1 cellular context compared by ENCODE assay signal in genomic region chr16:73048292-73049050, GRCh38.
A peak's percentile ranks its signal among the peaks of the same experiment; 100 is the strongest.
TF ChIP-seq lines count a peak whose summit lies in the region.

No MANE protein-coding gene starts in this region.

TF ChIP-seq in HepG2, 621 proteins besides CTCF, POLR2A, EP300 and RAD21 (continued from another document):
- TF ChIP-seq EHMT2 (IDR thresholded peaks at IDR 0.05; ENCODE audit: borderline replicate concordance, low read depth, low read length) = no peak
- TF ChIP-seq ADNP (CRISPR knock-in tag; IDR thresholded peaks at IDR 0.05) = no peak
- TF ChIP-seq CAMTA2 (CRISPR knock-in tag; IDR thresholded peaks at IDR 0.05; ENCODE audit: borderline replicate concordance) = 0 out of 2 replicates have a peak, but pooled peaks have one; percentile 63
- TF ChIP-seq, protein P1, sequence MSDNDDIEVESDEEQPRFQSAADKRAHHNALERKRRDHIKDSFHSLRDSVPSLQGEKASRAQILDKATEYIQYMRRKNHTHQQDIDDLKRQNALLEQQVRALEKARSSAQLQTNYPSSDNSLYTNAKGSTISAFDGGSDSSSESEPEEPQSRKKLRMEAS (IDR thresholded peaks at IDR 0.05) = no peak; the same call in 1 of the 2 replicates
- TF ChIP-seq, protein P2, sequence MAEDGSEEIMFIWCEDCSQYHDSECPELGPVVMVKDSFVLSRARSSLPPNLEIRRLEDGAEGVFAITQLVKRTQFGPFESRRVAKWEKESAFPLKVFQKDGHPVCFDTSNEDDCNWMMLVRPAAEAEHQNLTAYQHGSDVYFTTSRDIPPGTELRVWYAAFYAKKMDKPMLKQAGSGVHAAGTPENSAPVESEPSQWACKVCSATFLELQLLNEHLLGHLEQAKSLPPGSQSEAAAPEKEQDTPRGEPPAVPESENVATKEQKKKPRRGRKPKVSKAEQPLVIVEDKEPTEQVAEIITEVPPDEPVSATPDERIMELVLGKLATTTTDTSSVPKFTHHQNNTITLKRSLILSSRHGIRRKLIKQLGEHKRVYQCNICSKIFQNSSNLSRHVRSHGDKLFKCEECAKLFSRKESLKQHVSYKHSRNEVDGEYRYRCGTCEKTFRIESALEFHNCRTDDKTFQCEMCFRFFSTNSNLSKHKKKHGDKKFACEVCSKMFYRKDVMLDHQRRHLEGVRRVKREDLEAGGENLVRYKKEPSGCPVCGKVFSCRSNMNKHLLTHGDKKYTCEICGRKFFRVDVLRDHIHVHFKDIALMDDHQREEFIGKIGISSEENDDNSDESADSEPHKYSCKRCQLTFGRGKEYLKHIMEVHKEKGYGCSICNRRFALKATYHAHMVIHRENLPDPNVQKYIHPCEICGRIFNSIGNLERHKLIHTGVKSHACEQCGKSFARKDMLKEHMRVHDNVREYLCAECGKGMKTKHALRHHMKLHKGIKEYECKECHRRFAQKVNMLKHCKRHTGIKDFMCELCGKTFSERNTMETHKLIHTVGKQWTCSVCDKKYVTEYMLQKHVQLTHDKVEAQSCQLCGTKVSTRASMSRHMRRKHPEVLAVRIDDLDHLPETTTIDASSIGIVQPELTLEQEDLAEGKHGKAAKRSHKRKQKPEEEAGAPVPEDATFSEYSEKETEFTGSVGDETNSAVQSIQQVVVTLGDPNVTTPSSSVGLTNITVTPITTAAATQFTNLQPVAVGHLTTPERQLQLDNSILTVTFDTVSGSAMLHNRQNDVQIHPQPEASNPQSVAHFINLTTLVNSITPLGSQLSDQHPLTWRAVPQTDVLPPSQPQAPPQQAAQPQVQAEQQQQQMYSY (CRISPR knock-in tag; IDR thresholded peaks at IDR 0.05) = no peak; the same call in 1 of the 2 replicates
- TF ChIP-seq FOXA1 (IDR thresholded peaks at IDR 0.05) = no peak
- no peak for TF ChIP-seq FOXA1 (CRISPR knock-in tag; IDR thresholded peaks at IDR 0.05)
- peak; percentile 76 for TF ChIP-seq CREM (IDR thresholded peaks at IDR 0.05)
- TF ChIP-seq CREM (CRISPR knock-in tag; IDR thresholded peaks at IDR 0.05) = no peak
- TF ChIP-seq FOXM1 (CRISPR knock-in tag; IDR thresholded peaks at IDR 0.05) = 0 out of 2 replicates have a peak, but pooled peaks have one; percentile 54
- no peak for TF ChIP-seq ZNF737 (CRISPR knock-in tag; IDR thresholded peaks at IDR 0.05; ENCODE audit: borderline replicate concordance)
- no peak for TF ChIP-seq ZMYM2 (CRISPR knock-in tag; IDR thresholded peaks at IDR 0.05)
- TF ChIP-seq ZNF17 (CRISPR knock-in tag; IDR thresholded peaks at IDR 0.05) = no peak
- TF ChIP-seq CBX5 (CRISPR knock-in tag; IDR thresholded peaks at IDR 0.05; ENCODE audit: borderline replicate concordance) = no peak; the same call in 1 of the 2 replicates
- TF ChIP-seq AHDC1 (CRISPR knock-in tag; IDR thresholded peaks at IDR 0.05; ENCODE audit: borderline replicate concordance) = peak; percentile 50; the same call in 1 of the 2 replicates
